In the genomic region with DNA sequence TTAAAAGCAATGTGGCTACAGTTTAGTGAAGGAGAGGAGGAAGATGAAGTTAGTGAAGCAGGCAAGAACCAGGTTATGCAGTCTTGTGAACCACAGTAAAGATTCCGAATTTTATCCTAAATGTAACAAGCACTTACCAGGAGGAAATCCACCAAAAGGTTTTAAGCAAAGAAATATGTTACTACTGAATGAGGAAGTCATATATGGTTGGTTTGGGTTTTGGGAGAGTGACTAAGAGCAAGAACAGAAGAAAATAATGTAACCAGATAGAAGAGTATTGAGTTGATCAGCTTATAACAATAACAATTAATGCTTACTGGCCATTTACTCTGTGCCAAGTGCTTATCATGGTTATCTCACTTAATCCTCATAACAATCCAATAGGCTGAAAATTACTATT, we compare ENCODE assay signal across 14 cellular contexts. TPM values are rescaled to one million over a fixed set of nuclear protein-coding genes. Genes with fewer than 3 reads are reported as not detected.
DNase-seq lines count a peak whose midpoint lies in the region; ATAC-seq and TF ChIP-seq lines count a peak whose summit lies in the region.
"Had no signal": no experiment of that assay in that cellular context is flagged by ENCODE, and none has a peak within 500 bp of the region (broad histone marks: within the 10 kb centered on the region; RNA-seq: fewer than 3 reads in every experiment).

No MANE protein-coding gene starts in this region.

- no peak overlapping the region for H3K27ac ChIP-seq in HCT116 (ENCODE audit: low read depth, low read length)
- H3K27ac ChIP-seq in A673 (ENCODE audit: low read depth, low read length, poor library complexity, severe bottlenecking), result no peak overlapping the region
- H3K27ac ChIP-seq: brain microvascular endothelial cell had no signal

- no peaks in the 10 kb centered on the region for H3K9me2 ChIP-seq in HCT116 (ENCODE audit: insufficient read depth)

- H3K27ac Mint-ChIP-seq in CD14-positive monocyte (peak overlapping the region in 6 of 7 donors; percentile 4 to 74 (median 46)), memory B cell (peak overlapping the region; percentile 97)
- H3K27ac Mint-ChIP-seq in T-helper 2 cell treated with Interferon-gamma antibody and Interleukin-4, amounts not matched to agents 5 μg/mL and 100 μg/mL, for 36 hours, result peak overlapping the region; percentile 100

- ATAC-seq in HCT116, result no peak
- no peak for ATAC-seq in memory B cell (ENCODE audit: low read depth)

- H3K4me3 ChIP-seq in HCT116 (replicated peaks in 1 of 2; ENCODE audit: low read depth in 1 of 2, low read length in 2 of 2), result peak overlapping the region in 1 of 2 experiments; percentile 85; a peak in 1 of 4 replicates
- H3K4me3 ChIP-seq in A673 (ENCODE audit: low read depth, low read length, poor library complexity, severe bottlenecking), result no peak overlapping the region

- H3K4me3 Mint-ChIP-seq in CD14-positive monocyte (no peak overlapping the region), memory B cell (peak overlapping the region; percentile 93)
- H3K4me3 Mint-ChIP-seq in T-helper 2 cell treated with Interferon-gamma antibody and Interleukin-4, amounts not matched to agents 5 μg/mL and 100 μg/mL, for 36 hours, result peak overlapping the region; percentile 93

- TF ChIP-seq RAD21 in HCT116 (IDR thresholded peaks at IDR 0.05; ENCODE audit: low read depth), result no peak

- H3K4me2 ChIP-seq in HCT116 (ENCODE audit: low read length), result peak overlapping the region; percentile 83

- POLR2A ChIA-PET in HCT116 (lab: Charles Lee), result no interaction called here
- POLR2A ChIA-PET in A673 (lab: Charles Lee; ENCODE audit: low non-redundant PET), result no interaction called here

- H3K4me1 Mint-ChIP-seq in CD14-positive monocyte (peaks cover 45% of the 10 kb centered on the region), memory B cell (peaks cover 38% of the 10 kb centered on the region)
- peaks cover 50% of the 10 kb centered on the region for H3K4me1 Mint-ChIP-seq in T-helper 2 cell treated with Interferon-gamma antibody and Interleukin-4, amounts not matched to agents 5 μg/mL and 100 μg/mL, for 36 hours (ENCODE audit: low read depth)

- no peak for DNase-seq in CD14-positive monocyte (ENCODE audit: low spot score)
- DNase-seq in HCT116 (ENCODE audit: low read depth, low spot score), result no peak
- DNase-seq in T-helper 2 cell treated with Interferon-gamma antibody and Interleukin-4, amounts not matched to agents 5 μg/mL and 100 μg/mL, for 36 hours (ENCODE audit: low spot score), result no peak
- no peak for DNase-seq in memory B cell (ENCODE audit: low spot score in 2 of 2)
- DNase-seq in NCI-H748 (lab: John Stamatoyannopoulos, UW; ENCODE audit: unreplicated experiment), result no peak
- no peak for DNase-seq in A673 (ENCODE audit: low spot score)
- no peak for DNase-seq in AG08396 (ENCODE audit: low spot score)
- no peak for DNase-seq in erythroblast (lab: John Stamatoyannopoulos, UW)
- DNase-seq: brain microvascular endothelial cell; kidney; NCI-H2171; stimulated activated CD4-positive, alpha-beta T cell treated with anti-CD3 and anti-CD28 coated beads, Interleukin-2, amount 100 ng/mL, for 48 hours; substantia nigra had no signal

- no peaks in the 10 kb centered on the region for H3K9me3 Mint-ChIP-seq in CD14-positive monocyte
- H3K9me3 Mint-ChIP-seq in T-helper 2 cell treated with Interferon-gamma antibody and Interleukin-4, amounts not matched to agents 5 μg/mL and 100 μg/mL, for 36 hours, result no peaks in the 10 kb centered on the region
- H3K9me3 Mint-ChIP-seq in memory B cell, result no peaks in the 10 kb centered on the region

- H3K27me3 Mint-ChIP-seq in CD14-positive monocyte (ENCODE audit: low read depth in 3 of 3) (no peaks in the 10 kb centered on the region), memory B cell (no peaks in the 10 kb centered on the region)
- no peaks in the 10 kb centered on the region for H3K27me3 Mint-ChIP-seq in T-helper 2 cell treated with Interferon-gamma antibody and Interleukin-4, amounts not matched to agents 5 μg/mL and 100 μg/mL, for 36 hours (ENCODE audit: low read depth)

- intact Hi-C loops in CD14-positive monocyte (cut with micrococcal nuclease) (loop anchor here (10.0 kb wide), 3 partner anchors 161 to 291 kb away; partner anchors contain the start of genes AAMP (in 1 of the 2), CTDSP1 (in 1 of the 2) and PNKD (in 1 of the 2)), HCT116 (cut with micrococcal nuclease) (no loop called here), A673 (cut with micrococcal nuclease; ENCODE audit: unreplicated experiment) (loop anchor here (10.0 kb wide), 1 partner anchor 1981 kb away; no protein-coding TSS in a partner anchor)

- peaks cover 15 to 27% of the 10 kb centered on the region in 2 experiments for H3K4me1 ChIP-seq in HCT116 (ENCODE audit: control insufficient read depth in 1 of 2, insufficient read depth in 2 of 2, low read length in 2 of 2)
- H3K4me1 ChIP-seq in A673 (ENCODE audit: insufficient read depth, low read length, poor library complexity, severe bottlenecking), result peaks cover 19% of the 10 kb centered on the region

- H3K9me3 ChIP-seq in HCT116 (ENCODE audit: control insufficient read depth in 1 of 2, insufficient read depth in 1 of 2, low read depth in 1 of 2, low read length in 2 of 2), result no peaks in the 10 kb centered on the region
- no peaks in the 10 kb centered on the region for H3K9me3 ChIP-seq in A673 (ENCODE audit: low read depth, low read length, poor library complexity, severe bottlenecking)

- H3K27me3 ChIP-seq in HCT116 (ENCODE audit: insufficient read depth, low read length), result no peaks in the 10 kb centered on the region
- H3K27me3 ChIP-seq in A673 (replicated peaks; ENCODE audit: insufficient read depth, low read depth, low read length, poor library complexity), result no peaks in the 10 kb centered on the region
- H3K27me3 ChIP-seq: brain microvascular endothelial cell had no signal

- no peak for TF ChIP-seq CTCF in CD14-positive monocyte (IDR thresholded peaks at IDR 0.05)
- TF ChIP-seq CTCF in HCT116 (IDR thresholded peaks at IDR 0.05 in 2 of 3, conservative IDR thresholded peaks at IDR 0.05 in 1 of 3; ENCODE audit: borderline replicate concordance in 1 of 3, insufficient read depth in 1 of 3, low read depth in 2 of 3, low read length in 2 of 3), result no peak
- no peak for TF ChIP-seq CTCF in A673 (conservative IDR thresholded peaks at IDR 0.05; ENCODE audit: low read depth, low read length)

- H3K79me2 ChIP-seq in HCT116 (ENCODE audit: insufficient read depth, low read length), result peaks cover 84% of the 10 kb centered on the region

- CTCF ChIA-PET in HCT116 (lab: Charles Lee) (no interaction called here), A673 (lab: Charles Lee) (no interaction called here)

- H3K36me3 ChIP-seq in HCT116 (ENCODE audit: control insufficient read depth in 1 of 2, insufficient read depth in 2 of 2, low read length in 2 of 2) (peaks cover 11 to 12% of the 10 kb centered on the region in 2 experiments; a peak in 3 of 4 replicates), A673 (ENCODE audit: insufficient read depth, low read length, poor library complexity, severe bottlenecking) (peaks cover 41% of the 10 kb centered on the region)

- RAD21 ChIA-PET in HCT116 (lab: Charles Lee; ENCODE audit: low non-redundant PET in 1 of 2, low total read pairs in 2 of 2, uncharacterized antibody in 2 of 2, unreplicated experiment in 2 of 2), result no interaction called here

- 0 out of 2 replicates have a peak overlapping the region, but pooled peaks have one; percentile 96 for H3K9ac ChIP-seq in HCT116 (ENCODE audit: low read length)
- H3K9ac ChIP-seq: parathyroid adenoma had no signal

- no peaks in the 10 kb centered on the region for H4K20me1 ChIP-seq in HCT116 (ENCODE audit: insufficient read depth)

- TF ChIP-seq POLR2A in HCT116 (IDR thresholded peaks at IDR 0.05; ENCODE audit: borderline replicate concordance, extremely low read depth, insufficient read depth, insufficient read length) (no peak), erythroblast (IDR thresholded peaks at IDR 0.05; ENCODE audit: low read length) (no peak)

- no peak overlapping the region for H2AFZ ChIP-seq in HCT116 (ENCODE audit: low read depth, low read length, poor library complexity, severe bottlenecking)
- H2AFZ ChIP-seq: parathyroid adenoma had no signal

- no TSS peak for BruUV-seq in HCT116 (replicated peaks; lab: Mats Ljungman, UMichigan)
- no TSS peak for BruUV-seq in A673 (replicated peaks; lab: Mats Ljungman, UMichigan)

- H3K36me3 Mint-ChIP-seq in CD14-positive monocyte, result peaks cover 20 to 25% of the 10 kb centered on the region in 2 donors
- peaks cover 57% of the 10 kb centered on the region for H3K36me3 Mint-ChIP-seq in T-helper 2 cell treated with Interferon-gamma antibody and Interleukin-4, amounts not matched to agents 5 μg/mL and 100 μg/mL, for 36 hours (ENCODE audit: low read depth)
- peaks cover 7% of the 10 kb centered on the region for H3K36me3 Mint-ChIP-seq in memory B cell

TF ChIP-seq in HCT116, 20 proteins besides CTCF, POLR2A, EP300 and RAD21:
- 0 out of 2 replicates have a peak, but pooled peaks have one; percentile 11 for TF ChIP-seq SRF (IDR thresholded peaks at IDR 0.05; ENCODE audit: low read depth)
- TF ChIP-seq EZH2 (IDR thresholded peaks at IDR 0.05), result no peak

RNA-seq across cellular contexts. Expression of gene USP37, which starts 1.9 kb away (rescaled TPM):
- 1 to 10 TPM; 2.7 to 4.9 TPM for polyA plus RNA-seq in CD14-positive monocyte
- total RNA-seq in HCT116 (2021; ENCODE audit: unreplicated experiment), result 23.5 TPM
- 3.1 and 5.0 TPM in 2 replicates for polyA plus RNA-seq in HCT116 (2012)
- total RNA-seq in A673 (2021), result 31.0 and 33.2 TPM in 2 replicates

RNA-seq across cellular contexts. Expression of gene CNOT9, which starts 2.3 kb away (rescaled TPM):
- polyA plus RNA-seq in CD14-positive monocyte, result 10 to 100 TPM; 14.5 to 18.4 TPM
- total RNA-seq in HCT116 (2021; ENCODE audit: unreplicated experiment), result 65.7 TPM
- 31.1 and 33.0 TPM in 2 replicates for polyA plus RNA-seq in HCT116 (2012)
- 89.5 and 92.3 TPM in 2 replicates for total RNA-seq in A673 (2021)

RNA-seq across cellular contexts. Expression of gene PLCD4, which starts 41.4 kb away (rescaled TPM):
- under 1 TPM in 1 of 2 donors, not detected in 1; 0.04 TPM for polyA plus RNA-seq in CD14-positive monocyte
- total RNA-seq in HCT116 (2021; ENCODE audit: unreplicated experiment), result 0.64 TPM
- 1.2 and 1.4 TPM in 2 replicates for polyA plus RNA-seq in HCT116 (2012)
- 0.24 and 0.39 TPM in 2 replicates for total RNA-seq in A673 (2021)

Comparison
In these comparisons a context has a peak if more than half of its experiments do, and no peak if none do; other contexts are left out.
1. H3K27ac Mint-ChIP-seq: peak in every context shown above with its lines; median percentile 100 in T-helper 2 cell treated with Interferon-gamma antibody and Interleukin-4, amounts not matched to agents 5 μg/mL and 100 μg/mL, for 36 hours; 97 in memory B cell; 46 in CD14-positive monocyte.
2. H3K4me3 Mint-ChIP-seq: peak in T-helper 2 cell treated with Interferon-gamma antibody and Interleukin-4, amounts not matched to agents 5 μg/mL and 100 μg/mL, for 36 hours (single experiment) and memory B cell (single experiment); none in CD14-positive monocyte (0 of 2).